In genomic region chr13:33402975-33403374, GRCh38 we compare ENCODE assay signal across 1 cellular context.
TF ChIP-seq lines count a peak whose summit lies in the region.

No MANE protein-coding gene starts in this region.

TF ChIP-seq in WTC11, 78 proteins besides CTCF, POLR2A, EP300 and RAD21 (continued from another document):
- TF ChIP-seq ZNF532 (CRISPR knock-in tag; IDR thresholded peaks at IDR 0.05; ENCODE audit: borderline replicate concordance) (no peak), ETV6 (CRISPR knock-in tag; IDR thresholded peaks at IDR 0.05) (no peak), ZNF396 (CRISPR knock-in tag; IDR thresholded peaks at IDR 0.05; ENCODE audit: borderline replicate concordance) (no peak), NFATC4 (CRISPR knock-in tag; IDR thresholded peaks at IDR 0.05) (no peak), ZNF416 (CRISPR knock-in tag; IDR thresholded peaks at IDR 0.05) (no peak), FOXJ3 (CRISPR knock-in tag; IDR thresholded peaks at IDR 0.05; ENCODE audit: borderline replicate concordance) (no peak), ERG (CRISPR knock-in tag; IDR thresholded peaks at IDR 0.05) (no peak), TP53 (CRISPR knock-in tag; IDR thresholded peaks at IDR 0.05) (no peak)
